Comparison of ENCODE assay signal across 20 cellular contexts in genomic region chr21:26962516-26963305, GRCh38. TPM values are rescaled to one million over a fixed set of nuclear protein-coding genes. Genes with fewer than 3 reads are reported as not detected.
DNase-seq lines count a peak whose midpoint lies in the region; ATAC-seq, FAIRE-seq and TF ChIP-seq lines count a peak whose summit lies in the region.
"Had no signal": no experiment of that assay in that cellular context is flagged by ENCODE, and none has a peak within 500 bp of the region (broad histone marks: within the 10 kb centered on the region; RNA-seq: fewer than 3 reads in every experiment).

No MANE protein-coding gene starts in this region.

- H3K9me3 Mint-ChIP-seq in WTC11, result no peaks in the 10 kb centered on the region
- H3K9me3 Mint-ChIP-seq: mesothelial cell of epicardium; T-helper 1 cell treated with Interleukin-12 subunit alpha and Interleukin-12 subunit beta and Interleukin-4 antibody, amounts not matched to agents 30 μg/mL and 1 μg/mL, for 36 hours had no signal

- H3K79me2 ChIP-seq in PC-9 (ENCODE audit: low read depth), result no peaks in the 10 kb centered on the region

- no peaks in the 10 kb centered on the region for H4K20me1 ChIP-seq in PC-9 (ENCODE audit: insufficient read depth)

- peaks cover 37% of the 10 kb centered on the region for H3K36me3 ChIP-seq in adipocyte (ENCODE audit: control insufficient read depth, insufficient read depth, low read length, severe bottlenecking)
- no peaks in the 10 kb centered on the region for H3K36me3 ChIP-seq in kidney (ENCODE audit: control insufficient read depth in 1 of 2, insufficient read depth in 2 of 2, low read length in 2 of 2)
- H3K36me3 ChIP-seq in suprapubic skin, result peaks cover 3% of the 10 kb centered on the region
- no peaks in the 10 kb centered on the region for H3K36me3 ChIP-seq in PC-9 (ENCODE audit: low read depth)
- H3K36me3 ChIP-seq: brain microvascular endothelial cell had no signal

- H3K27ac Mint-ChIP-seq in WTC11, result no peak overlapping the region
- H3K27ac Mint-ChIP-seq: mesothelial cell of epicardium; T-helper 1 cell treated with Interleukin-12 subunit alpha and Interleukin-12 subunit beta and Interleukin-4 antibody, amounts not matched to agents 30 μg/mL and 1 μg/mL, for 36 hours had no signal

- H2AFZ ChIP-seq in PC-9, result no peak overlapping the region

- no peaks in the 10 kb centered on the region for H3K9me2 ChIP-seq in PC-9 (ENCODE audit: insufficient read depth)

- ATAC-seq in WTC11, result no peak

- no peak for FAIRE-seq in kidney (lab: Jason Lieb, UNC)
- FAIRE-seq: A204.1, GM12892, keratinocyte, RCC 7860 had no signal

- H3K27ac ChIP-seq in kidney (ENCODE audit: low read depth in 2 of 2, low read length in 2 of 2) (no peak overlapping the region), suprapubic skin (peak overlapping the region; percentile 77), PC-9 (no peak overlapping the region)
- H3K27ac ChIP-seq: brain microvascular endothelial cell had no signal

- H3K4me1 Mint-ChIP-seq in WTC11, result peaks cover 28% of the 10 kb centered on the region

- H3K27me3 ChIP-seq in adipocyte (replicated peaks; ENCODE audit: control insufficient read depth, insufficient read depth, low read length), result no peaks in the 10 kb centered on the region
- peaks cover 29% of the 10 kb centered on the region for H3K27me3 ChIP-seq in suprapubic skin
- H3K27me3 ChIP-seq in PC-9 (ENCODE audit: insufficient read depth, low read depth), result no peaks in the 10 kb centered on the region
- H3K27me3 ChIP-seq: brain microvascular endothelial cell had no signal

- H3K36me3 Mint-ChIP-seq in WTC11, result no peaks in the 10 kb centered on the region
- H3K36me3 Mint-ChIP-seq: mesothelial cell of epicardium had no signal

- H3K4me3 ChIP-seq in adipocyte (ENCODE audit: low read length) (peak overlapping the region; percentile 96), kidney (ENCODE audit: low read length in 2 of 2) (peak overlapping the region; percentile 11 to 15), suprapubic skin (peak overlapping the region; percentile 56), PC-9 (no peak overlapping the region)

- no TSS peak for BruUV-seq in PC-9 (replicated peaks; lab: Mats Ljungman, UMichigan)

- no peak for TF ChIP-seq POLR2A in suprapubic skin (IDR thresholded peaks at IDR 0.05)

- CTCF ChIA-PET in PC-9 (lab: Charles Lee), result no interaction called here
- CTCF ChIA-PET in WTC11 (lab: Charles Lee), result interaction anchor here (0.6 to 3.0 kb wide), 19 partner anchors 9 to 737 kb away, joined by 3 to 27 read pairs (median 4); no protein-coding TSS in a partner anchor

- no peaks in the 10 kb centered on the region for H3F3A ChIP-seq in PC-9 (ENCODE audit: insufficient read depth, low read depth)

- peaks cover 54% of the 10 kb centered on the region for H3K4me1 ChIP-seq in adipocyte (ENCODE audit: control insufficient read depth, insufficient read depth, low read length)
- peaks cover 8 to 24% of the 10 kb centered on the region in 2 donors for H3K4me1 ChIP-seq in kidney (ENCODE audit: control insufficient read depth in 1 of 2, insufficient read depth in 1 of 2, low read depth in 1 of 2, low read length in 2 of 2)
- peaks cover 37% of the 10 kb centered on the region for H3K4me1 ChIP-seq in suprapubic skin
- no peaks in the 10 kb centered on the region for H3K4me1 ChIP-seq in PC-9 (replicated peaks; ENCODE audit: insufficient read depth)

- POLR2A ChIA-PET in PC-9 (lab: Charles Lee; ENCODE audit: unreplicated experiment) (no interaction called here), WTC11 (lab: Charles Lee) (no interaction called here)

- intact Hi-C loops in kidney (cut with DNase I) (no loop called here), PC-9 (cut with micrococcal nuclease; ENCODE audit: unreplicated experiment) (no loop called here)

- H3K9me3 ChIP-seq in adipocyte (ENCODE audit: control insufficient read depth, low read length) (no peaks in the 10 kb centered on the region), kidney (ENCODE audit: control insufficient read depth in 1 of 2, low read length in 2 of 2) (no peaks in the 10 kb centered on the region), suprapubic skin (no peaks in the 10 kb centered on the region), PC-9 (ENCODE audit: insufficient read depth, low read depth) (no peaks in the 10 kb centered on the region)

- DNase-seq in NOMO-1 treated with DMSO at 0.1 percent for 48 hours (lab: John Stamatoyannopoulos, UW; ENCODE audit: unreplicated experiment) (peak; percentile 40), NOMO-1 treated with dmso at 0.1 percent for 144 hours (lab: John Stamatoyannopoulos, UW; ENCODE audit: unreplicated experiment) (no peak), adipocyte (ENCODE audit: low read depth) (peak; percentile 74), kidney (no peak), suprapubic skin (ENCODE audit: low spot score in 2 of 2) (no peak), PC-9 (no peak), WTC11 (ENCODE audit: low spot score) (no peak), RKO (ENCODE audit: low spot score) (no peak)
- DNase-seq: activated CD4-positive, CD25-positive, alpha-beta regulatory T cell treated with anti-CD3 and anti-CD28 coated beads, Interleukin-2, amount 50 U/mL, for 72 hours; brain microvascular endothelial cell; KG1; NCI-H146; NCI-H524 treated with DMSO at 0.1 percent for 48 hours; stimulated activated CD4-positive, alpha-beta T cell treated with anti-CD3 and anti-CD28 coated beads, Interleukin-12 subunit alpha, Interleukin-12 subunit beta, amount 100 ng/mL, for 4 hours had no signal

- WGBS in suprapubic skin, result 50% methylated on average over 5 of the region's 5 CpGs

- TF ChIP-seq EP300 in suprapubic skin (IDR thresholded peaks at IDR 0.05), result no peak

- H3K4me2 ChIP-seq in PC-9, result no peak overlapping the region

- peaks cover 34% of the 10 kb centered on the region for H3K27me3 Mint-ChIP-seq in WTC11 (ENCODE audit: low read depth)

- TF ChIP-seq CTCF in kidney (IDR thresholded peaks at IDR 0.05; ENCODE audit: borderline replicate concordance, extremely low read depth, insufficient read depth) (no peak), suprapubic skin (IDR thresholded peaks at IDR 0.05) (no peak), PC-9 (conservative IDR thresholded peaks at IDR 0.05) (no peak), WTC11 (IDR thresholded peaks at IDR 0.05) (no peak)

- H3K9ac ChIP-seq in adipocyte (ENCODE audit: low read length), result peak overlapping the region; percentile 97
- H3K9ac ChIP-seq in kidney (ENCODE audit: low read length in 2 of 2), result no peak overlapping the region

- no peak overlapping the region for H3K4me3 Mint-ChIP-seq in WTC11
- H3K4me3 Mint-ChIP-seq: mesothelial cell of epicardium; T-helper 1 cell treated with Interleukin-12 subunit alpha and Interleukin-12 subunit beta and Interleukin-4 antibody, amounts not matched to agents 30 μg/mL and 1 μg/mL, for 36 hours had no signal

TF ChIP-seq in WTC11, 78 proteins besides CTCF, POLR2A, EP300 and RAD21:
- TF ChIP-seq ZBTB43 (CRISPR knock-in tag; IDR thresholded peaks at IDR 0.05), result no peak
- TF ChIP-seq ZNF219 (CRISPR knock-in tag; IDR thresholded peaks at IDR 0.05; ENCODE audit: borderline replicate concordance), result no peak
- TF ChIP-seq TCF7 (CRISPR knock-in tag; IDR thresholded peaks at IDR 0.05; ENCODE audit: low read depth), result no peak
- no peak for TF ChIP-seq ZNF423 (CRISPR knock-in tag; IDR thresholded peaks at IDR 0.05)
- no peak for TF ChIP-seq ZNF416 (CRISPR knock-in tag; IDR thresholded peaks at IDR 0.05)
- TF ChIP-seq MAX (CRISPR knock-in tag; IDR thresholded peaks at IDR 0.05), result no peak
- no peak for TF ChIP-seq ZNF317 (CRISPR knock-in tag; IDR thresholded peaks at IDR 0.05; ENCODE audit: borderline replicate concordance, low read depth)
- no peak for TF ChIP-seq CBFB (CRISPR knock-in tag; IDR thresholded peaks at IDR 0.05; ENCODE audit: low read depth)
- TF ChIP-seq ZNF121 (CRISPR knock-in tag; IDR thresholded peaks at IDR 0.05), result no peak
- TF ChIP-seq, protein P1, sequence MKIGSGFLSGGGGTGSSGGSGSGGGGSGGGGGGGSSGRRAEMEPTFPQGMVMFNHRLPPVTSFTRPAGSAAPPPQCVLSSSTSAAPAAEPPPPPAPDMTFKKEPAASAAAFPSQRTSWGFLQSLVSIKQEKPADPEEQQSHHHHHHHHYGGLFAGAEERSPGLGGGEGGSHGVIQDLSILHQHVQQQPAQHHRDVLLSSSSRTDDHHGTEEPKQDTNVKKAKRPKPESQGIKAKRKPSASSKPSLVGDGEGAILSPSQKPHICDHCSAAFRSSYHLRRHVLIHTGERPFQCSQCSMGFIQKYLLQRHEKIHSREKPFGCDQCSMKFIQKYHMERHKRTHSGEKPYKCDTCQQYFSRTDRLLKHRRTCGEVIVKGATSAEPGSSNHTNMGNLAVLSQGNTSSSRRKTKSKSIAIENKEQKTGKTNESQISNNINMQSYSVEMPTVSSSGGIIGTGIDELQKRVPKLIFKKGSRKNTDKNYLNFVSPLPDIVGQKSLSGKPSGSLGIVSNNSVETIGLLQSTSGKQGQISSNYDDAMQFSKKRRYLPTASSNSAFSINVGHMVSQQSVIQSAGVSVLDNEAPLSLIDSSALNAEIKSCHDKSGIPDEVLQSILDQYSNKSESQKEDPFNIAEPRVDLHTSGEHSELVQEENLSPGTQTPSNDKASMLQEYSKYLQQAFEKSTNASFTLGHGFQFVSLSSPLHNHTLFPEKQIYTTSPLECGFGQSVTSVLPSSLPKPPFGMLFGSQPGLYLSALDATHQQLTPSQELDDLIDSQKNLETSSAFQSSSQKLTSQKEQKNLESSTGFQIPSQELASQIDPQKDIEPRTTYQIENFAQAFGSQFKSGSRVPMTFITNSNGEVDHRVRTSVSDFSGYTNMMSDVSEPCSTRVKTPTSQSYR (CRISPR knock-in tag; IDR thresholded peaks at IDR 0.05), result no peak
- no peak for TF ChIP-seq FOXJ3 (CRISPR knock-in tag; IDR thresholded peaks at IDR 0.05; ENCODE audit: borderline replicate concordance)
- no peak for TF ChIP-seq SOX15 (CRISPR knock-in tag; IDR thresholded peaks at IDR 0.05)

RNA-seq across cellular contexts. Expression of gene ADAMTS5, which starts 4.2 kb away (rescaled TPM):
- total RNA-seq in kidney (10.6 TPM), suprapubic skin (10 to 100 TPM in 1 of 4 donors, 1 to 10 TPM in 3; 1.8 to 15.0 (median 5.0) TPM), PC-9 (2021) (not detected in 2 replicates), WTC11 (2021) (0.57 to 1.6 TPM (median 0.64 TPM) in 3 replicates)
- polyA plus RNA-seq in kidney (ENCODE audit: insufficient read depth, low read depth, low replicate concordance), result 1.7 TPM

Comparison
In these comparisons a context has a peak if more than half of its experiments do, and no peak if none do; other contexts are left out.
1. DNase-seq: peak in NOMO-1 treated with DMSO at 0.1 percent for 48 hours (single experiment) and adipocyte (single experiment); none in NOMO-1 treated with dmso at 0.1 percent for 144 hours (single experiment), kidney (single experiment), suprapubic skin (0 of 2), PC-9 (0 of 2), WTC11 (single experiment) and RKO (single experiment).